26 cellular contexts compared by ENCODE assay signal in the genomic region with DNA sequence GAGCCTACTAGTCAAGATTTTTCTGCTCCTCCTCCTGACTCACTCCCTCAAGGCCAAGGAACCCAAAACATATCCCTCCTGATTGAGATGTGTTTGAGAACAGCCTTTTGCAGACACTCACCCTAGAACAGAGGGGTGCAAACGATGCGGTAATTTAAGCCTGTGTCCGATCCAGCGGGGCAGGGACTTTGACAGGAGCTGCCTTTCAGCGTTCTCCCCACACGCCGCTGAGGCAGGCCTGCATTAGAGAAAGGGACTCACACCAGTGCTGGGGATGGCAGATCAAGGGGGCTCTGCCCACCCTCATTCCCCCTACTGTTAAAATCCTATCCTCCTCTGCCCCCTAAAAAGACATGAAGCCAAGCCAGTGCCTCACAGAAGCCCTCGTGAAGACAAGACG.
"Had no signal": no experiment of that assay in that cellular context is flagged by ENCODE, and none has a peak within 500 bp of the region (broad histone marks: within the 10 kb centered on the region; RNA-seq: fewer than 3 reads in every experiment).

No MANE protein-coding gene starts in this region.

- FAIRE-seq: colon, endometrium, endothelial cell of umbilical vein, frontal cortex had no signal

- DNase-seq: colonic mucosa; cortex of kidney; dermis blood vessel endothelial cell; dorsolateral prefrontal cortex; effector CD4-positive, alpha-beta T cell; effector CD8-positive, alpha-beta T cell; effector memory CD4-positive, alpha-beta T cell; effector memory CD8-positive, alpha-beta T cell; erythroblast; esophagus squamous epithelium; foreskin fibroblast; foreskin keratinocyte; foreskin melanocyte; gastrocnemius medialis; glutamatergic neuron; head of caudate nucleus; heart right ventricle had no signal

- H3K36me3 ChIP-seq: colonic mucosa had no signal

- H3K9me3 Mint-ChIP-seq: dendritic cell treated with granulocyte-macrophage colony-stimulating factor and Interleukin-4, amounts not matched to agents 40 ng/mL and 50 ng/mL, for 4 days; effector memory CD8-positive, alpha-beta T cell had no signal

- H3K27ac ChIP-seq: colonic mucosa, dorsolateral prefrontal cortex, epithelial cell of prostate, esophagus muscularis mucosa, esophagus squamous epithelium, foreskin keratinocyte, gastrocnemius medialis, gastroesophageal sphincter, heart left ventricle, heart right ventricle had no signal

- H3K4me3 ChIP-seq: colonic mucosa, dorsolateral prefrontal cortex, esophagus muscularis mucosa, esophagus squamous epithelium, gastrocnemius medialis, gastroesophageal sphincter, heart left ventricle, heart right ventricle had no signal

- H3K4me3 Mint-ChIP-seq: dendritic cell treated with granulocyte-macrophage colony-stimulating factor and Interleukin-4, amounts not matched to agents 40 ng/mL and 50 ng/mL, for 4 days; effector memory CD8-positive, alpha-beta T cell had no signal

- H3K27me3 ChIP-seq: colonic mucosa, dorsolateral prefrontal cortex, esophagus muscularis mucosa, esophagus squamous epithelium, foreskin keratinocyte, gastrocnemius medialis, gastroesophageal sphincter, heart left ventricle, heart right ventricle had no signal

- H3K9me3 ChIP-seq: colonic mucosa, esophagus muscularis mucosa, esophagus squamous epithelium, gastrocnemius medialis, gastroesophageal sphincter, heart left ventricle, heart right ventricle had no signal

- H3K4me1 ChIP-seq: colonic mucosa, esophagus muscularis mucosa, esophagus squamous epithelium, foreskin keratinocyte, gastroesophageal sphincter had no signal

- H3K27me3 Mint-ChIP-seq: dendritic cell treated with granulocyte-macrophage colony-stimulating factor and Interleukin-4, amounts not matched to agents 40 ng/mL and 50 ng/mL, for 4 days had no signal

- H3K27ac Mint-ChIP-seq: dendritic cell treated with granulocyte-macrophage colony-stimulating factor and Interleukin-4, amounts not matched to agents 40 ng/mL and 50 ng/mL, for 4 days; effector memory CD8-positive, alpha-beta T cell had no signal
